In genomic region chr7:4659551-4660286, GRCh38 we compare ENCODE assay signal across 11 cellular contexts. TPM values are rescaled to one million over a fixed set of nuclear protein-coding genes. Genes with fewer than 3 reads are reported as not detected.
DNase-seq lines count a peak whose midpoint lies in the region; ATAC-seq and TF ChIP-seq lines count a peak whose summit lies in the region.
"Had no signal": no experiment of that assay in that cellular context is flagged by ENCODE, and none has a peak within 500 bp of the region (broad histone marks: within the 10 kb centered on the region; RNA-seq: fewer than 3 reads in every experiment).

No MANE protein-coding gene starts in this region.

- in situ Hi-C loops in ACHN (cut with HindIII; ENCODE audit: low pct_ligation_motif_present, low pct_unique_long_range_greater_than_20kb, low sequenced_read_pairs) = no loop called here

- no peaks in the 10 kb centered on the region for H3K36me3 Mint-ChIP-seq in CD14-positive monocyte
- H3K36me3 Mint-ChIP-seq in chondrocyte (ENCODE audit: low read depth) = peaks cover 15% of the 10 kb centered on the region
- H3K36me3 Mint-ChIP-seq in activated T-helper 17 cell treated with anti-CD3 and anti-CD28 coated beads, Interleukin-2, amount 50 U/mL, for 72 hours (ENCODE audit: low read depth) = no peaks in the 10 kb centered on the region

- H3K27me3 Mint-ChIP-seq in CD14-positive monocyte (ENCODE audit: low read depth in 3 of 3) = peaks cover 0 to 4% (median 2%) of the 10 kb centered on the region in 3 donors
- H3K27me3 Mint-ChIP-seq in chondrocyte (ENCODE audit: low read depth) = no peaks in the 10 kb centered on the region
- no peaks in the 10 kb centered on the region for H3K27me3 Mint-ChIP-seq in activated T-helper 17 cell treated with anti-CD3 and anti-CD28 coated beads, Interleukin-2, amount 50 U/mL, for 72 hours
- H3K27me3 Mint-ChIP-seq: activated CD8-positive, alpha-beta memory T cell treated with anti-CD3 and anti-CD28 coated beads, Interleukin-2, amount 10 ng/mL, durations not matched to agents 7 days and 5 days had no signal

- no peak for ATAC-seq in activated T-helper 17 cell treated with anti-CD3 and anti-CD28 coated beads, Interleukin-2, amount 50 U/mL, for 72 hours (replicated peaks)
- ATAC-seq in HG02870 (IDR thresholded peaks at IDR 0.05; ENCODE audit: unreplicated experiment) = no peak
- ATAC-seq: activated CD8-positive, alpha-beta memory T cell treated with anti-CD3 and anti-CD28 coated beads, Interleukin-2, amount 10 ng/mL, durations not matched to agents 7 days and 5 days had no signal

- peaks cover 7% of the 10 kb centered on the region for H3K4me1 Mint-ChIP-seq in CD14-positive monocyte
- H3K4me1 Mint-ChIP-seq in chondrocyte (ENCODE audit: low read depth) = peaks cover 21% of the 10 kb centered on the region
- H3K4me1 Mint-ChIP-seq in activated T-helper 17 cell treated with anti-CD3 and anti-CD28 coated beads, Interleukin-2, amount 50 U/mL, for 72 hours = no peaks in the 10 kb centered on the region
- H3K4me1 Mint-ChIP-seq: memory B cell had no signal

- peak overlapping the region in 1 of 2 donors; percentile 17 for H3K4me3 Mint-ChIP-seq in CD14-positive monocyte
- H3K4me3 Mint-ChIP-seq in chondrocyte (ENCODE audit: unreplicated experiment) = no peak overlapping the region
- no peak overlapping the region for H3K4me3 Mint-ChIP-seq in activated T-helper 17 cell treated with anti-CD3 and anti-CD28 coated beads, Interleukin-2, amount 50 U/mL, for 72 hours
- H3K4me3 Mint-ChIP-seq: activated CD8-positive, alpha-beta memory T cell treated with anti-CD3 and anti-CD28 coated beads, Interleukin-2, amount 10 ng/mL, durations not matched to agents 7 days and 5 days; memory B cell had no signal

- H3K27ac Mint-ChIP-seq in CD14-positive monocyte = peak overlapping the region in 2 of 7 donors; percentile 3 to 6
- H3K27ac Mint-ChIP-seq in chondrocyte (ENCODE audit: unreplicated experiment) = no peak overlapping the region
- H3K27ac Mint-ChIP-seq in activated T-helper 17 cell treated with anti-CD3 and anti-CD28 coated beads, Interleukin-2, amount 50 U/mL, for 72 hours = no peak overlapping the region
- H3K27ac Mint-ChIP-seq: activated CD8-positive, alpha-beta memory T cell treated with anti-CD3 and anti-CD28 coated beads, Interleukin-2, amount 10 ng/mL, durations not matched to agents 7 days and 5 days; memory B cell had no signal

- H3K9me3 Mint-ChIP-seq in CD14-positive monocyte = peaks cover 5 to 36% (median 18%) of the 10 kb centered on the region in 7 donors
- peaks cover 15% of the 10 kb centered on the region for H3K9me3 Mint-ChIP-seq in chondrocyte (ENCODE audit: low read depth)
- peaks cover 12% of the 10 kb centered on the region for H3K9me3 Mint-ChIP-seq in activated T-helper 17 cell treated with anti-CD3 and anti-CD28 coated beads, Interleukin-2, amount 50 U/mL, for 72 hours

- TF ChIP-seq CTCF in CD14-positive monocyte (IDR thresholded peaks at IDR 0.05) (peak; percentile 29), chondrocyte (IDR thresholded peaks at IDR 0.05) (peak; percentile 29)

- intact Hi-C loops in CD14-positive monocyte (cut with micrococcal nuclease) = no loop called here

- DNase-seq in ACHN (peak; percentile 49), CD14-positive monocyte (ENCODE audit: low spot score) (no peak), Kasumi-1 (lab: John Stamatoyannopoulos, UW) (peak; percentile 4 to 10), chondrocyte (ENCODE audit: low spot score) (peak; percentile 6), retina (no peak), NCI-H2196 treated with DMSO at 0.1 percent for 48 hours (lab: John Stamatoyannopoulos, UW; ENCODE audit: unreplicated experiment) (no peak)
- DNase-seq: activated CD8-positive, alpha-beta memory T cell treated with anti-CD3 and anti-CD28 coated beads, Interleukin-2, amount 10 ng/mL, durations not matched to agents 7 days and 5 days; NCI-H1092 had no signal

RNA-seq across cellular contexts. Expression of gene FOXK1, which starts 22.4 kb away (rescaled TPM):
- under 1 TPM; 0.33 to 0.76 TPM for polyA plus RNA-seq in CD14-positive monocyte
- 53.3 to 78.3 TPM (median 77.9 TPM) in 3 replicates for total RNA-seq in chondrocyte
- total RNA-seq in activated T-helper 17 cell treated with anti-CD3 and anti-CD28 coated beads, Interleukin-2, amount 50 U/mL, for 72 hours = 10 to 100 TPM; 32.3 to 32.5 TPM

Comparison
In these comparisons a context has a peak if more than half of its experiments do, and no peak if none do; other contexts are left out.
1. DNase-seq: peak in ACHN (single experiment), Kasumi-1 (2 of 2) and chondrocyte (single experiment); none in CD14-positive monocyte (single experiment), retina (single experiment) and NCI-H2196 treated with DMSO at 0.1 percent for 48 hours (single experiment).